In the genomic region with DNA sequence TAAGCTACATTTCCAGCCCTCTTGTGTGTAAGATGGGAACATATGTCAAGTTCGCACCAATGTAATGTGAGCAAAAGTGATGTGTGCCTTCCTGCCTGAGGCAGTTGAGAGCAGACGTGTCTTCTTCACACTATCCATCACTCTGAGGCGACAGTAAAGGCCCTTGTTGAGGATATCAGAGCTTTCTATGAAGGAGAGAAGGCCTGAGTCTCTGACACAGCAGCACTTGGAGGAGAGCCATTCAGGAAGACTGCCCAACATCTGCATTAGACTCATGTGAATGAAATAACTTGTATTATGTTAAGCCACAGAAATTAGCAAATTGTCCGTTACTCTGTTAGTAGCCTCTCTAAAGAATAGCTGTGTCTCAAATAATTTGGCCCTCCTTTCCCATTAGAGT, we compare ENCODE assay signal across 1 cellular context.
TF ChIP-seq lines count a peak whose summit lies in the region.

No MANE protein-coding gene starts in this region.

TF ChIP-seq in H1, 55 proteins besides CTCF, POLR2A, EP300 and RAD21 (continued from another document):
- TF ChIP-seq CBX5 (IDR thresholded peaks at IDR 0.05; ENCODE audit: low read depth, low read length), result no peak
